ENCODE assay signal across 27 cellular contexts in genomic region chr7:28082071-28082470, GRCh38.
"Had no signal": no experiment of that assay in that cellular context is flagged by ENCODE, and none has a peak within 500 bp of the region (broad histone marks: within the 10 kb centered on the region; RNA-seq: fewer than 3 reads in every experiment).

No MANE protein-coding gene starts in this region.

- ATAC-seq: esophagus mucosa; foreskin keratinocyte; gastroesophageal sphincter; left lobe of liver; mucosa of descending colon; naive thymus-derived CD4-positive, alpha-beta T cell; right cardiac atrium; stimulated activated naive CD8-positive, alpha-beta T cell treated with anti-CD3 and anti-CD28 coated beads, Interleukin-15, amount 100 ng/mL, for 72 hours had no signal

- H3K9me3 Mint-ChIP-seq: endodermal cell; mesothelial cell of epicardium; naive thymus-derived CD4-positive, alpha-beta T cell; stimulated activated naive CD8-positive, alpha-beta T cell treated with anti-CD3 and anti-CD28 coated beads, Interleukin-15, amount 100 ng/mL, for 72 hours; type B pancreatic cell had no signal

- H3K4me3 Mint-ChIP-seq: endodermal cell; mesothelial cell of epicardium; naive thymus-derived CD4-positive, alpha-beta T cell; stimulated activated naive CD8-positive, alpha-beta T cell treated with anti-CD3 and anti-CD28 coated beads, Interleukin-15, amount 100 ng/mL, for 72 hours; type B pancreatic cell had no signal

- H3K27ac Mint-ChIP-seq: endodermal cell; mesothelial cell of epicardium; naive thymus-derived CD4-positive, alpha-beta T cell; type B pancreatic cell had no signal

- H3K9me3 ChIP-seq: gastroesophageal sphincter, heart left ventricle, mucosa of descending colon, prostate gland, suprapubic skin, thyroid gland had no signal

- H3K36me3 ChIP-seq: gastroesophageal sphincter, heart left ventricle, prostate gland, suprapubic skin, thyroid gland had no signal

- H3K27me3 Mint-ChIP-seq: stimulated activated naive CD8-positive, alpha-beta T cell treated with anti-CD3 and anti-CD28 coated beads, Interleukin-15, amount 100 ng/mL, for 72 hours had no signal

- H3K27ac ChIP-seq: epithelial cell of prostate, foreskin keratinocyte, gastroesophageal sphincter, hepatocyte, parathyroid adenoma, prostate gland, suprapubic skin, thyroid gland had no signal

- H3K36me3 Mint-ChIP-seq: mesothelial cell of epicardium; naive thymus-derived CD4-positive, alpha-beta T cell; type B pancreatic cell had no signal

- DNase-seq: central memory CD4-positive, alpha-beta T cell; effector CD8-positive, alpha-beta T cell; endodermal cell; foreskin keratinocyte; heart left ventricle; kidney; mesenchymal stem cell; mucosa of descending colon; naive thymus-derived CD4-positive, alpha-beta T cell; right cardiac atrium; stimulated activated CD4-positive, alpha-beta T cell treated with anti-CD3 and anti-CD28 coated beads, Interleukin-15, amount 100 ng/mL, for 24 hours; stimulated activated CD4-positive, alpha-beta T cell treated with anti-CD3 and anti-CD28 coated beads, Interleukin-4, amount 100 ng/mL, for 1 hour; stimulated activated CD8-positive, alpha-beta memory T cell treated with anti-CD3 and anti-CD28 coated beads, Interleukin-4, amount 100 ng/mL, for 48 hours; stimulated activated naive CD4-positive, alpha-beta T cell; stimulated activated naive CD8-positive, alpha-beta T cell treated with anti-CD3 and anti-CD28 coated beads, Interleukin-15, amount 100 ng/mL, for 72 hours had no signal

- H3K4me3 ChIP-seq: gastroesophageal sphincter, heart left ventricle, hepatocyte, mucosa of descending colon, prostate gland, skin epidermis, suprapubic skin, thyroid gland had no signal

- H3K27me3 ChIP-seq: foreskin keratinocyte, gastroesophageal sphincter, heart left ventricle, hepatocyte, suprapubic skin, thyroid gland had no signal

- H3K4me1 ChIP-seq: foreskin keratinocyte had no signal
